In the genomic region with DNA sequence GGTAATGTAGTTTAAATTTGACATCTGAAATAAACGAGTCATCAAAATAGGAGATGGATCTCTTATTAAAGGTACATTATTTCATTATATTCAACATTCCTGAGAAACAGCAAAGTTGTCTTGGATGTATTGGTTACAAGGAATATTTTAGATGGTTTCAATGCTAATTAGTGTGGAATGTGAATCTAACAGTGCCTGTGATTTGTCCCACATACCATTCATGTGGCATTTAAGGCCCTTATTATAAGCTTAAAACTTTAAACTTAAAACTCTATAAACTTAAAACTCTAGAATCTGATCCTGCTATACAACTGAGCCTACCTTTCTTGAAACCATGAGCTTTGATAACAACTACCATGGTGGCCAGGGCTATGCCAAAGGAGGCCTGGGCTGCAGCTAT, we compare ENCODE assay signal across 39 cellular contexts. TPM values are rescaled to one million over a fixed set of nuclear protein-coding genes. Genes with fewer than 3 reads are reported as not detected.
"Had no signal": no experiment of that assay in that cellular context is flagged by ENCODE, and none has a peak within 500 bp of the region (broad histone marks: within the 10 kb centered on the region; RNA-seq: fewer than 3 reads in every experiment).

Gene KRTAP22-1 (plus strand): TSS at position 301 of the 400 bp plus-strand sequence.

- H3K4me3 ChIP-seq: MG63 had no signal

- H3K27me3 ChIP-seq: MG63 had no signal

- DNase-seq: Karpas-422, Kasumi-1, MG63, MM.1S, MV-4-11, NCI-H1048, NCI-H1092, NCI-H1092 treated with DMSO at 0.1 percent for 48 hours, NCI-H1105, NCI-H1105 treated with DMSO at 0.1 percent for 48 hours, NCI-H1417, NCI-H1417 treated with DMSO at 0.1 percent for 48 hours, NCI-H1436, NCI-H1436 treated with DMSO at 0.1 percent for 48 hours, NCI-H146, NCI-H1694, NCI-H1694 treated with DMSO at 0.1 percent for 48 hours, NCI-H187, NCI-H187 treated with DMSO at 0.1 percent for 48 hours, NCI-H1930, NCI-H2029, NCI-H2029 treated with DMSO at 0.1 percent for 48 hours, NCI-H2081, NCI-H2081 treated with DMSO at 0.1 percent for 48 hours, NCI-H2107, NCI-H2171, NCI-H2171 treated with DMSO at 0.1 percent for 48 hours, NCI-H2227 treated with DMSO at 0.1 percent for 48 hours, NCI-H226, NCI-H345, NCI-H446, NCI-H446 treated with DMSO at 0.1 percent for 48 hours, NCI-H510A, NCI-H510A treated with DMSO at 0.1 percent for 48 hours, NCI-H524 had no signal

- H3K36me3 ChIP-seq: MG63 had no signal

- H3K9me3 ChIP-seq: MG63 had no signal

RNA-seq across cellular contexts. Expression of gene KRTAP22-1, which starts in this region (rescaled TPM):
- total RNA-seq: LHCN-M2, M059J, MCF 10A, NCI-H460 had no signal
